ENCODE assay signal across 8 cellular contexts in the genomic region with DNA sequence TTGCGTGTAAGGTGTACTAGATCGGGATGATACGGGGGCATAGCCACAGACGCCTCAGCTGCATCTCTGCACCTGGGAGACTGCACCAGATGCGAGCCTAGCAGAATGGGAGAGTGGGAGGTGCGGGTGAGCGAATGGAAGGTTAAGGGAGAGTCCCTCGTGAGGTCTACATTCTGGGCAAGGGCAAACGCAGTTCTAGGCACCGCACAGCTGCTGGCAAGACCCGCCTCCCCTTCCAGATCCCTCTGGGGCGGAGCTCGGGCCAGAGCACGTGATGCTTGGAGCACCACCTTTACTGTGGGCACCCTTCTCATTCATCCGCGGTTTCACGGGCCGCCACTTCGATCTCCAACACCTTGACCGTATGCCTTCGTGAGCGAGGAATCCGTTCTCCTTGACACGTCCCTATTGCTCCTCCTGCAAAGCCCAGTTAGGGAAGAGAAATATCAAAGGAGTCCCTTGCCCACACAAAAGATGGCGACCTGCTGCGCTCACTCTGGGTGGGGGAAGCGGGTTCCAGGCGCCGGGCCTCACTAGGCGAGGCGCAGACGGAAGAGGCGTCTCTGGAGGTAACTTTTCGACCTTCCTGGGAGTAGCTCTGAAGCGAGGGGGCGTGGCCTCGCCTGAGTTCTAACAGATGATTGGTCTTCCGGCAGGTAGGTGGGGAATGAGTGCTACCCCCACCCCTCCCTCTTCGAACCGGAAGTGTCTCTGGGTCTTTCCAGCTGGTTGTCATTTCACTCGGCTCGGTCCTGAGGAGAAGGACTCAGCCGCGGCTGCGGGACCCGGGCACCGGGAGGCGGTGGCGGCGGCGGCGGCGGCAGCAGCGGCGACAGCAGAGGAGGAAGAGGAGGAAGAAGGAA. TPM values are rescaled to one million over a fixed set of nuclear protein-coding genes. Genes with fewer than 3 reads are reported as not detected.
DNase-seq lines count a peak whose midpoint lies in the region; ATAC-seq and TF ChIP-seq lines count a peak whose summit lies in the region.

Gene CPEB4, plus strand, starts transcription at position 740 of the 863 bp plus-strand sequence. CDS start 1,385 bp downstream, outside the sequence.

- H3K9me3 ChIP-seq in fibroblast of lung (ENCODE audit: control insufficient read depth, insufficient read depth, low read depth, low read length), result no peaks in the 10 kb centered on the region
- no peaks in the 10 kb centered on the region for H3K9me3 ChIP-seq in naive thymus-derived CD4-positive, alpha-beta T cell (ENCODE audit: control insufficient read depth in 2 of 3, low read length in 3 of 3)

- peaks cover 14% of the 10 kb centered on the region for H3K36me3 Mint-ChIP-seq in activated T-helper 17 cell treated with anti-CD3 and anti-CD28 coated beads, Interleukin-2, amount 50 U/mL, for 72 hours (ENCODE audit: low read depth)
- peaks cover 0 to 26% (median 4%) of the 10 kb centered on the region in 5 donors for H3K36me3 Mint-ChIP-seq in naive thymus-derived CD4-positive, alpha-beta T cell
- H3K36me3 Mint-ChIP-seq in stimulated activated naive B cell treated with anti-CD40 and anti-IgM and Interleukin-4, amounts not matched to agents 10 μg/mL and 1 μg/mL and 100 μg/mL, for 72 hours, result peaks cover 16 to 31% of the 10 kb centered on the region in 2 donors

- peak within 1 kb of the TSS; percentile 100 for H2AFZ ChIP-seq in fibroblast of lung (ENCODE audit: low read length)

- CTCF ChIA-PET in RWPE1 (lab: Yijun Ruan, JAX), result interaction anchor here (0.5 to 1.0 kb wide), 4 partner anchors 27 to 990 kb away, joined by 3 to 4 read pairs (median 3); no protein-coding TSS in a partner anchor
- CTCF ChIA-PET in naive thymus-derived CD4-positive, alpha-beta T cell (lab: Charles Lee), result interaction anchor here (0.6 to 1.6 kb wide), 7 partner anchors 29 to 273 kb away, joined by 3 to 6 read pairs (median 3); no protein-coding TSS in a partner anchor

- H3K9ac ChIP-seq in fibroblast of lung (ENCODE audit: insufficient read depth, low read length), result peak within 1 kb of the TSS; percentile 82

- H3K4me3 Mint-ChIP-seq in activated T-helper 17 cell treated with anti-CD3 and anti-CD28 coated beads, Interleukin-2, amount 50 U/mL, for 72 hours, result peak within 1 kb of the TSS; percentile 77
- peak within 1 kb of the TSS; percentile 91 to 99 (median 96) for H3K4me3 Mint-ChIP-seq in naive thymus-derived CD4-positive, alpha-beta T cell
- H3K4me3 Mint-ChIP-seq in stimulated activated naive B cell treated with anti-CD40 and anti-IgM and Interleukin-4, amounts not matched to agents 10 μg/mL and 1 μg/mL and 100 μg/mL, for 72 hours, result peak within 1 kb of the TSS; percentile 93 to 95

- intact Hi-C loops in naive thymus-derived CD4-positive, alpha-beta T cell (cut with micrococcal nuclease), result loop anchor here (1.0 to 10.0 kb wide), 13 partner anchors 30 to 1883 kb away; partner anchors contain the start of genes BOD1 (in 2 of the 2), ATP6V0E1 (in 1 of the 2), BNIP1 (in 1 of the 2) and DUSP1 (in 1 of the 2)

- H4K20me1 ChIP-seq in fibroblast of lung (ENCODE audit: control insufficient read depth, extremely low read depth, insufficient read depth, low read length), result no peaks in the 10 kb centered on the region

- H3K4me3 ChIP-seq in LNCaP clone FGC (ENCODE audit: low read depth, low read length) (peak within 1 kb of the TSS; percentile 90), fibroblast of lung (replicated peaks in 1 of 4; ENCODE audit: control extremely low read depth in 1 of 4, insufficient read depth in 1 of 4, low read depth in 3 of 4, low read length in 4 of 4) (peak within 1 kb of the TSS; percentile 64 to 91 (median 81))
- H3K4me3 ChIP-seq in naive thymus-derived CD4-positive, alpha-beta T cell (ENCODE audit: low read length), result peak within 1 kb of the TSS; percentile 70

- POLR2A ChIA-PET in RWPE1 (lab: Yijun Ruan, JAX; ENCODE audit: low non-redundant PET), result interaction anchor here (0.6 to 1.0 kb wide), 3 partner anchors 8 to 523 kb away, joined by 3 read pairs; no protein-coding TSS in a partner anchor
- POLR2A ChIA-PET in naive thymus-derived CD4-positive, alpha-beta T cell (lab: Charles Lee), result interaction anchor here (0.6 to 5.8 kb wide), 17 partner anchors 9 to 1123 kb away, joined by 3 to 76 read pairs (median 4); partner anchors contain the start of gene BOD1

- peak within 1 kb of the TSS; percentile 94 for H3K27ac Mint-ChIP-seq in activated T-helper 17 cell treated with anti-CD3 and anti-CD28 coated beads, Interleukin-2, amount 50 U/mL, for 72 hours
- peak within 1 kb of the TSS; percentile 94 to 100 (median 98) for H3K27ac Mint-ChIP-seq in naive thymus-derived CD4-positive, alpha-beta T cell
- peak within 1 kb of the TSS; percentile 100 for H3K27ac Mint-ChIP-seq in stimulated activated naive B cell treated with anti-CD40 and anti-IgM and Interleukin-4, amounts not matched to agents 10 μg/mL and 1 μg/mL and 100 μg/mL, for 72 hours

- DNase-seq in Daoy (ENCODE audit: low read depth), result peak; percentile 100
- DNase-seq in GOT3 (lab: John Stamatoyannopoulos, UW), result peak; percentile 98
- peak; percentile 98 for DNase-seq in LNCaP clone FGC (ENCODE audit: low read depth)
- DNase-seq in RWPE1 (ENCODE audit: low spot score), result peak; percentile 100
- DNase-seq in fibroblast of lung (ENCODE audit: low read depth in 2 of 2), result peak; percentile 99
- peak; percentile 89 to 98 (median 97) for DNase-seq in naive thymus-derived CD4-positive, alpha-beta T cell
- DNase-seq in stimulated activated naive B cell treated with anti-CD40 and anti-IgM and Interleukin-4, amounts not matched to agents 10 μg/mL and 1 μg/mL and 100 μg/mL, for 72 hours, result peak; percentile 96

- H3K36me3 ChIP-seq in fibroblast of lung (ENCODE audit: control insufficient read depth, insufficient read depth, low read length), result no peaks in the 10 kb centered on the region
- peaks cover 0 to 5% (median 0%) of the 10 kb centered on the region in 3 experiments for H3K36me3 ChIP-seq in naive thymus-derived CD4-positive, alpha-beta T cell (ENCODE audit: control insufficient read depth in 2 of 3, insufficient read depth in 3 of 3, low read length in 3 of 3)

- peaks cover 3% of the 10 kb centered on the region for H3K4me1 ChIP-seq in fibroblast of lung (ENCODE audit: control insufficient read depth, extremely low read depth, insufficient read depth, low read length)
- peaks cover 49 to 60% of the 10 kb centered on the region in 2 donors for H3K4me1 ChIP-seq in naive thymus-derived CD4-positive, alpha-beta T cell (ENCODE audit: control insufficient read depth in 2 of 2, insufficient read depth in 2 of 2, low read length in 2 of 2)

- TF ChIP-seq CTCF in LNCaP clone FGC (IDR thresholded peaks at IDR 0.05; ENCODE audit: control insufficient read depth, extremely low read depth, insufficient read depth), result no peak
- no peak for TF ChIP-seq CTCF in RWPE1 (conservative IDR thresholded peaks at IDR 0.05; ENCODE audit: low read depth)
- no peak for TF ChIP-seq CTCF in fibroblast of lung (conservative IDR thresholded peaks at IDR 0.05 in 1 of 2, IDR thresholded peaks at IDR 0.05 in 1 of 2; ENCODE audit: low read depth in 1 of 2, low read length in 2 of 2)

- H3K9me3 Mint-ChIP-seq in activated T-helper 17 cell treated with anti-CD3 and anti-CD28 coated beads, Interleukin-2, amount 50 U/mL, for 72 hours, result peaks cover 4% of the 10 kb centered on the region
- H3K9me3 Mint-ChIP-seq in naive thymus-derived CD4-positive, alpha-beta T cell, result peaks cover 0 to 18% (median 0%) of the 10 kb centered on the region in 11 donors
- peaks cover 0 to 4% of the 10 kb centered on the region in 2 donors for H3K9me3 Mint-ChIP-seq in stimulated activated naive B cell treated with anti-CD40 and anti-IgM and Interleukin-4, amounts not matched to agents 10 μg/mL and 1 μg/mL and 100 μg/mL, for 72 hours

- peaks cover 50% of the 10 kb centered on the region for H3K4me1 Mint-ChIP-seq in activated T-helper 17 cell treated with anti-CD3 and anti-CD28 coated beads, Interleukin-2, amount 50 U/mL, for 72 hours
- peaks cover 61 to 88% (median 78%) of the 10 kb centered on the region in 7 donors for H3K4me1 Mint-ChIP-seq in naive thymus-derived CD4-positive, alpha-beta T cell
- H3K4me1 Mint-ChIP-seq in stimulated activated naive B cell treated with anti-CD40 and anti-IgM and Interleukin-4, amounts not matched to agents 10 μg/mL and 1 μg/mL and 100 μg/mL, for 72 hours, result peaks cover 56 to 78% of the 10 kb centered on the region in 2 donors

- ATAC-seq in activated T-helper 17 cell treated with anti-CD3 and anti-CD28 coated beads, Interleukin-2, amount 50 U/mL, for 72 hours (replicated peaks), result peak; percentile 97
- peak; percentile 97 for ATAC-seq in naive thymus-derived CD4-positive, alpha-beta T cell
- ATAC-seq in stimulated activated naive B cell treated with anti-CD40 and anti-IgM and Interleukin-4, amounts not matched to agents 10 μg/mL and 1 μg/mL and 100 μg/mL, for 72 hours (replicated peaks), result peak; percentile 93 to 95

- H3K27me3 ChIP-seq in fibroblast of lung (ENCODE audit: control insufficient read depth, insufficient read depth, low read length), result no peaks in the 10 kb centered on the region
- no peaks in the 10 kb centered on the region for H3K27me3 ChIP-seq in naive thymus-derived CD4-positive, alpha-beta T cell (ENCODE audit: control insufficient read depth in 2 of 2, insufficient read depth in 2 of 2, low read length in 2 of 2)

- peaks cover 29% of the 10 kb centered on the region for H3K79me2 ChIP-seq in fibroblast of lung (ENCODE audit: control insufficient read depth, insufficient read depth, low read length)

- no peaks in the 10 kb centered on the region for H3K27me3 Mint-ChIP-seq in activated T-helper 17 cell treated with anti-CD3 and anti-CD28 coated beads, Interleukin-2, amount 50 U/mL, for 72 hours
- no peaks in the 10 kb centered on the region for H3K27me3 Mint-ChIP-seq in naive thymus-derived CD4-positive, alpha-beta T cell
- no peaks in the 10 kb centered on the region for H3K27me3 Mint-ChIP-seq in stimulated activated naive B cell treated with anti-CD40 and anti-IgM and Interleukin-4, amounts not matched to agents 10 μg/mL and 1 μg/mL and 100 μg/mL, for 72 hours

- H3K4me2 ChIP-seq in fibroblast of lung (ENCODE audit: extremely low read depth, insufficient read depth, low read length), result peak within 1 kb of the TSS; percentile 88

- H3K27ac ChIP-seq in RWPE1, result peak within 1 kb of the TSS; percentile 77
- H3K27ac ChIP-seq in fibroblast of lung (ENCODE audit: insufficient read depth, low read length), result peak within 1 kb of the TSS; percentile 98
- peak within 1 kb of the TSS; percentile 82 for H3K27ac ChIP-seq in naive thymus-derived CD4-positive, alpha-beta T cell (ENCODE audit: low read depth, low read length)

RNA-seq across cellular contexts. Expression of gene CPEB4, which starts in this region (rescaled TPM):
- total RNA-seq in Daoy (2014; rRNA removed; shearing (Covaris generic)), result 14.5 and 21.4 TPM in 2 replicates
- 10 to 100 TPM; 13.3 to 15.6 TPM for total RNA-seq in activated T-helper 17 cell treated with anti-CD3 and anti-CD28 coated beads, Interleukin-2, amount 50 U/mL, for 72 hours
- total RNA-seq in fibroblast of lung, result 17.2 and 23.6 TPM in 2 replicates
- 13.4 and 19.9 TPM in 2 replicates for polyA plus RNA-seq in fibroblast of lung
- 6.4 and 8.8 TPM in 2 replicates for polyA plus RNA-seq in fibroblast of lung (2012)
- polyA minus RNA-seq in fibroblast of lung (ENCODE audit: low replicate concordance), result 11.0 and 16.5 TPM in 2 replicates
- total RNA-seq in naive thymus-derived CD4-positive, alpha-beta T cell, result 10 to 100 TPM; 12.6 to 40.4 (median 17.5) TPM
- 1 to 10 TPM; 3.9 to 6.9 TPM for polyA plus RNA-seq in naive thymus-derived CD4-positive, alpha-beta T cell

Comparison
In these comparisons a context has a peak if more than half of its experiments do, and no peak if none do; other contexts are left out.
1. Peak in every context shown above with its lines: DNase-seq, ATAC-seq, H3K4me3 ChIP-seq and H3K27ac ChIP-seq.